ENCODE assay signal across 1 cellular context in the genomic region with DNA sequence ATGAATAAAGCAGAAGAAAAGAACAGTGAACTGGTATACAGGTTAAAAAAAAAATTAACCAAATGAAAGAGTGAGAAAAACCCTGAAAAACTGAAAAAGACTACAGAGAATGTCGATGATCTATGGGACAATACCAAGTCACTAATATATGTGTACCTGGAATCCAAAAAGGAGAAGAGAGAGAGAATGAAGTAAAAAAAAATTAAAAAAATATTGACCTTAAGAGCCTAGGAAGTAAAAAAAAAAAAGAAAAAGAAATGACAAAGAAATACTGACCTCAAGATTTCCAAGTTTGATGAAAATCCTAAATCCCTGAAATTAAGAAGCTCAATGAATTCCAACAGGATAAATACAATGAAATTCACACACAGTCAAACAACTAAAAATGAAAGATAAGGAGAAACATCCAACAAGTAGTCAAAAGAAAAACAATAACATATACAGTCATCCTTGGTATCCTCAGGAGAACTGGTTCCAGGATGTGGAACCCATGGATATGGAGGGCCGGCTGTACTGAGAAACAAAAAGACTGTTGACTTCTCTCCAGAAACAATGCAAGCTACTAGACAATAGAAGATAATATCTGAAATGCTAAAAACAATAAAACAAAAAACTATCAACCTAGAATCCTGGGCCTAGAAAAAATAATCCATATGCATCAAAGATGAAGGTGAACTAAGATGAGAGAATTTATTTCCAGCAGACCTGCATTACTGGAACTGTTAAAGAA.
TF ChIP-seq lines count a peak whose summit lies in the region.

No MANE protein-coding gene starts in this region.

TF ChIP-seq in K562, 482 proteins besides CTCF, POLR2A, EP300 and RAD21 (continued from another document):
- TF ChIP-seq, protein P1, sequence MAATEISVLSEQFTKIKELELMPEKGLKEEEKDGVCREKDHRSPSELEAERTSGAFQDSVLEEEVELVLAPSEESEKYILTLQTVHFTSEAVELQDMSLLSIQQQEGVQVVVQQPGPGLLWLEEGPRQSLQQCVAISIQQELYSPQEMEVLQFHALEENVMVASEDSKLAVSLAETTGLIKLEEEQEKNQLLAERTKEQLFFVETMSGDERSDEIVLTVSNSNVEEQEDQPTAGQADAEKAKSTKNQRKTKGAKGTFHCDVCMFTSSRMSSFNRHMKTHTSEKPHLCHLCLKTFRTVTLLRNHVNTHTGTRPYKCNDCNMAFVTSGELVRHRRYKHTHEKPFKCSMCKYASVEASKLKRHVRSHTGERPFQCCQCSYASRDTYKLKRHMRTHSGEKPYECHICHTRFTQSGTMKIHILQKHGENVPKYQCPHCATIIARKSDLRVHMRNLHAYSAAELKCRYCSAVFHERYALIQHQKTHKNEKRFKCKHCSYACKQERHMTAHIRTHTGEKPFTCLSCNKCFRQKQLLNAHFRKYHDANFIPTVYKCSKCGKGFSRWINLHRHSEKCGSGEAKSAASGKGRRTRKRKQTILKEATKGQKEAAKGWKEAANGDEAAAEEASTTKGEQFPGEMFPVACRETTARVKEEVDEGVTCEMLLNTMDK (IDR thresholded peaks at IDR 0.05; ENCODE audit: borderline replicate concordance, insufficient read depth, low read depth, low read length, poor library complexity, severe bottlenecking): no peak
- TF ChIP-seq TRIM28 (IDR thresholded peaks at IDR 0.05) (peak; percentile 100), XRCC5 (IDR thresholded peaks at IDR 0.05; ENCODE audit: low read depth, low read length) (no peak), CBX3 (IDR thresholded peaks at IDR 0.05; ENCODE audit: borderline replicate concordance in 1 of 2, low read length in 2 of 2) (peak in 1 of 2 experiments; percentile 100; a peak in 2 of 3 replicates), ZNF263 (CRISPR knock-in tag; IDR thresholded peaks at IDR 0.05; ENCODE audit: borderline replicate concordance) (no peak), ZNF75A (CRISPR knock-in tag; IDR thresholded peaks at IDR 0.05) (no peak), KAT8 (IDR thresholded peaks at IDR 0.05; ENCODE audit: low read depth) (no peak), L3MBTL2 (IDR thresholded peaks at IDR 0.05) (no peak), RAD51 (IDR thresholded peaks at IDR 0.05; ENCODE audit: borderline replicate concordance, low read depth) (0 out of 2 replicates have a peak, but pooled peaks have one; percentile 11), HLTF (IDR thresholded peaks at IDR 0.05) (peak; percentile 95), NR1H2 (CRISPR knock-in tag; IDR thresholded peaks at IDR 0.05) (no peak), LARP7 (IDR thresholded peaks at IDR 0.05) (peak; percentile 98), ASH1L (IDR thresholded peaks at IDR 0.05; ENCODE audit: borderline replicate concordance, low read depth, partially characterized antibody) (peak; percentile 62), ZNF143 (CRISPR knock-in tag; IDR thresholded peaks at IDR 0.05) (no peak), ZNF77 (CRISPR knock-in tag; IDR thresholded peaks at IDR 0.05) (no peak), PML (IDR thresholded peaks at IDR 0.05; ENCODE audit: low read length) (0 out of 2 replicates have a peak, but pooled peaks have one; percentile 32), ZNF668 (CRISPR knock-in tag; IDR thresholded peaks at IDR 0.05) (peak; percentile 15; the same call in 1 of the 2 replicates), NR2C2 (CRISPR knock-in tag; IDR thresholded peaks at IDR 0.05) (no peak), NR2C2 (tag; IDR thresholded peaks at IDR 0.05) (0 out of 2 replicates have a peak, but pooled peaks have one; percentile 34), PPARD (CRISPR knock-in tag; IDR thresholded peaks at IDR 0.05) (0 out of 2 replicates have a peak, but pooled peaks have one; percentile 28), TRIM24 (IDR thresholded peaks at IDR 0.05) (peak; percentile 61 to 88; a peak in 3 of 4 replicates), MYBL2 (IDR thresholded peaks at IDR 0.05; ENCODE audit: low read depth) (peak; percentile 7; the same call in 1 of the 2 replicates), MYBL2 (CRISPR knock-in tag; IDR thresholded peaks at IDR 0.05; ENCODE audit: borderline replicate concordance) (no peak), FOXM1 (IDR thresholded peaks at IDR 0.05; ENCODE audit: low read depth) (peak; percentile 23; the same call in 1 of the 2 replicates), FOXM1 (CRISPR knock-in tag; IDR thresholded peaks at IDR 0.05; ENCODE audit: low read depth) (no peak), YBX1 (IDR thresholded peaks at IDR 0.05) (peak; percentile 45; the same call in 1 of the 2 replicates), ARHGAP35 (IDR thresholded peaks at IDR 0.05; ENCODE audit: partially characterized antibody) (peak; percentile 62), NCOA6 (IDR thresholded peaks at IDR 0.05) (no peak), TAL1 (IDR thresholded peaks at IDR 0.05) (peak; percentile 3), ZNF644 (tag; IDR thresholded peaks at IDR 0.05; ENCODE audit: low read depth) (no peak), NELFE (IDR thresholded peaks at IDR 0.05; ENCODE audit: insufficient read depth, insufficient read length) (no peak), KLF10 (CRISPR knock-in tag; IDR thresholded peaks at IDR 0.05) (no peak), SNIP1 (IDR thresholded peaks at IDR 0.05; ENCODE audit: low read depth) (peak; percentile 9; the same call in 1 of the 2 replicates), NFIC (IDR thresholded peaks at IDR 0.05) (peak; percentile 1; the same call in 1 of the 2 replicates)
- TF ChIP-seq, protein P2, sequence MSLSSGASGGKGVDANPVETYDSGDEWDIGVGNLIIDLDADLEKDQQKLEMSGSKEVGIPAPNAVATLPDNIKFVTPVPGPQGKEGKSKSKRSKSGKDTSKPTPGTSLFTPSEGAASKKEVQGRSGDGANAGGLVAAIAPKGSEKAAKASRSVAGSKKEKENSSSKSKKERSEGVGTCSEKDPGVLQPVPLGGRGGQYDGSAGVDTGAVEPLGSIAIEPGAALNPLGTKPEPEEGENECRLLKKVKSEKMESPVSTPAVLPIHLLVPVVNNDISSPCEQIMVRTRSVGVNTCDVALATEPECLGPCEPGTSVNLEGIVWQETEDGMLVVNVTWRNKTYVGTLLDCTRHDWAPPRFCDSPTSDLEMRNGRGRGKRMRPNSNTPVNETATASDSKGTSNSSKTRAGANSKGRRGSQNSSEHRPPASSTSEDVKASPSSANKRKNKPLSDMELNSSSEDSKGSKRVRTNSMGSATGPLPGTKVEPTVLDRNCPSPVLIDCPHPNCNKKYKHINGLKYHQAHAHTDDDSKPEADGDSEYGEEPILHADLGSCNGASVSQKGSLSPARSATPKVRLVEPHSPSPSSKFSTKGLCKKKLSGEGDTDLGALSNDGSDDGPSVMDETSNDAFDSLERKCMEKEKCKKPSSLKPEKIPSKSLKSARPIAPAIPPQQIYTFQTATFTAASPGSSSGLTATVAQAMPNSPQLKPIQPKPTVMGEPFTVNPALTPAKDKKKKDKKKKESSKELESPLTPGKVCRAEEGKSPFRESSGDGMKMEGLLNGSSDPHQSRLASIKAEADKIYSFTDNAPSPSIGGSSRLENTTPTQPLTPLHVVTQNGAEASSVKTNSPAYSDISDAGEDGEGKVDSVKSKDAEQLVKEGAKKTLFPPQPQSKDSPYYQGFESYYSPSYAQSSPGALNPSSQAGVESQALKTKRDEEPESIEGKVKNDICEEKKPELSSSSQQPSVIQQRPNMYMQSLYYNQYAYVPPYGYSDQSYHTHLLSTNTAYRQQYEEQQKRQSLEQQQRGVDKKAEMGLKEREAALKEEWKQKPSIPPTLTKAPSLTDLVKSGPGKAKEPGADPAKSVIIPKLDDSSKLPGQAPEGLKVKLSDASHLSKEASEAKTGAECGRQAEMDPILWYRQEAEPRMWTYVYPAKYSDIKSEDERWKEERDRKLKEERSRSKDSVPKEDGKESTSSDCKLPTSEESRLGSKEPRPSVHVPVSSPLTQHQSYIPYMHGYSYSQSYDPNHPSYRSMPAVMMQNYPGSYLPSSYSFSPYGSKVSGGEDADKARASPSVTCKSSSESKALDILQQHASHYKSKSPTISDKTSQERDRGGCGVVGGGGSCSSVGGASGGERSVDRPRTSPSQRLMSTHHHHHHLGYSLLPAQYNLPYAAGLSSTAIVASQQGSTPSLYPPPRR (CRISPR knock-in tag; IDR thresholded peaks at IDR 0.05; ENCODE audit: borderline replicate concordance): peak; percentile 61
- TF ChIP-seq, protein P3, sequence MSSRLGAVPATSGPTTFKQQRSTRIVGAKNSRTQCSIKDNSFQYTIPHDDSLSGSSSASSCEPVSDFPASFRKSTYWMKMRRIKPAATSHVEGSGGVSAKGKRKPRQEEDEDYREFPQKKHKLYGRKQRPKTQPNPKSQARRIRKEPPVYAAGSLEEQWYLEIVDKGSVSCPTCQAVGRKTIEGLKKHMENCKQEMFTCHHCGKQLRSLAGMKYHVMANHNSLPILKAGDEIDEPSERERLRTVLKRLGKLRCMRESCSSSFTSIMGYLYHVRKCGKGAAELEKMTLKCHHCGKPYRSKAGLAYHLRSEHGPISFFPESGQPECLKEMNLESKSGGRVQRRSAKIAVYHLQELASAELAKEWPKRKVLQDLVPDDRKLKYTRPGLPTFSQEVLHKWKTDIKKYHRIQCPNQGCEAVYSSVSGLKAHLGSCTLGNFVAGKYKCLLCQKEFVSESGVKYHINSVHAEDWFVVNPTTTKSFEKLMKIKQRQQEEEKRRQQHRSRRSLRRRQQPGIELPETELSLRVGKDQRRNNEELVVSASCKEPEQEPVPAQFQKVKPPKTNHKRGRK (tag; IDR thresholded peaks at IDR 0.05): peak; percentile 96
- TF ChIP-seq, protein P4, sequence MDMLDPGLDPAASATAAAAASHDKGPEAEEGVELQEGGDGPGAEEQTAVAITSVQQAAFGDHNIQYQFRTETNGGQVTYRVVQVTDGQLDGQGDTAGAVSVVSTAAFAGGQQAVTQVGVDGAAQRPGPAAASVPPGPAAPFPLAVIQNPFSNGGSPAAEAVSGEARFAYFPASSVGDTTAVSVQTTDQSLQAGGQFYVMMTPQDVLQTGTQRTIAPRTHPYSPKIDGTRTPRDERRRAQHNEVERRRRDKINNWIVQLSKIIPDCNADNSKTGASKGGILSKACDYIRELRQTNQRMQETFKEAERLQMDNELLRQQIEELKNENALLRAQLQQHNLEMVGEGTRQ (CRISPR knock-in tag; IDR thresholded peaks at IDR 0.05): no peak
- TF ChIP-seq, protein P5, sequence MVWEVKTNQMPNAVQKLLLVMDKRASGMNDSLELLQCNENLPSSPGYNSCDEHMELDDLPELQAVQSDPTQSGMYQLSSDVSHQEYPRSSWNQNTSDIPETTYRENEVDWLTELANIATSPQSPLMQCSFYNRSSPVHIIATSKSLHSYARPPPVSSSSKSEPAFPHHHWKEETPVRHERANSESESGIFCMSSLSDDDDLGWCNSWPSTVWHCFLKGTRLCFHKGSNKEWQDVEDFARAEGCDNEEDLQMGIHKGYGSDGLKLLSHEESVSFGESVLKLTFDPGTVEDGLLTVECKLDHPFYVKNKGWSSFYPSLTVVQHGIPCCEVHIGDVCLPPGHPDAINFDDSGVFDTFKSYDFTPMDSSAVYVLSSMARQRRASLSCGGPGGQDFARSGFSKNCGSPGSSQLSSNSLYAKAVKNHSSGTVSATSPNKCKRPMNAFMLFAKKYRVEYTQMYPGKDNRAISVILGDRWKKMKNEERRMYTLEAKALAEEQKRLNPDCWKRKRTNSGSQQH (CRISPR knock-in tag; IDR thresholded peaks at IDR 0.05): peak; percentile 34; the same call in 1 of the 2 replicates
- TF ChIP-seq, protein P6, sequence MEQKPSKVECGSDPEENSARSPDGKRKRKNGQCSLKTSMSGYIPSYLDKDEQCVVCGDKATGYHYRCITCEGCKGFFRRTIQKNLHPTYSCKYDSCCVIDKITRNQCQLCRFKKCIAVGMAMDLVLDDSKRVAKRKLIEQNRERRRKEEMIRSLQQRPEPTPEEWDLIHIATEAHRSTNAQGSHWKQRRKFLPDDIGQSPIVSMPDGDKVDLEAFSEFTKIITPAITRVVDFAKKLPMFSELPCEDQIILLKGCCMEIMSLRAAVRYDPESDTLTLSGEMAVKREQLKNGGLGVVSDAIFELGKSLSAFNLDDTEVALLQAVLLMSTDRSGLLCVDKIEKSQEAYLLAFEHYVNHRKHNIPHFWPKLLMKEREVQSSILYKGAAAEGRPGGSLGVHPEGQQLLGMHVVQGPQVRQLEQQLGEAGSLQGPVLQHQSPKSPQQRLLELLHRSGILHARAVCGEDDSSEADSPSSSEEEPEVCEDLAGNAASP (IDR thresholded peaks at IDR 0.05): no peak
- TF ChIP-seq, protein P7, sequence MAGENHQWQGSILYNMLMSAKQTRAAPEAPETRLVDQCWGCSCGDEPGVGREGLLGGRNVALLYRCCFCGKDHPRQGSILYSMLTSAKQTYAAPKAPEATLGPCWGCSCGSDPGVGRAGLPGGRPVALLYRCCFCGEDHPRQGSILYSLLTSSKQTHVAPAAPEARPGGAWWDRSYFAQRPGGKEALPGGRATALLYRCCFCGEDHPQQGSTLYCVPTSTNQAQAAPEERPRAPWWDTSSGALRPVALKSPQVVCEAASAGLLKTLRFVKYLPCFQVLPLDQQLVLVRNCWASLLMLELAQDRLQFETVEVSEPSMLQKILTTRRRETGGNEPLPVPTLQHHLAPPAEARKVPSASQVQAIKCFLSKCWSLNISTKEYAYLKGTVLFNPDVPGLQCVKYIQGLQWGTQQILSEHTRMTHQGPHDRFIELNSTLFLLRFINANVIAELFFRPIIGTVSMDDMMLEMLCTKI (IDR thresholded peaks at IDR 0.05; ENCODE audit: partially characterized antibody): no peak
- TF ChIP-seq, protein P8, sequence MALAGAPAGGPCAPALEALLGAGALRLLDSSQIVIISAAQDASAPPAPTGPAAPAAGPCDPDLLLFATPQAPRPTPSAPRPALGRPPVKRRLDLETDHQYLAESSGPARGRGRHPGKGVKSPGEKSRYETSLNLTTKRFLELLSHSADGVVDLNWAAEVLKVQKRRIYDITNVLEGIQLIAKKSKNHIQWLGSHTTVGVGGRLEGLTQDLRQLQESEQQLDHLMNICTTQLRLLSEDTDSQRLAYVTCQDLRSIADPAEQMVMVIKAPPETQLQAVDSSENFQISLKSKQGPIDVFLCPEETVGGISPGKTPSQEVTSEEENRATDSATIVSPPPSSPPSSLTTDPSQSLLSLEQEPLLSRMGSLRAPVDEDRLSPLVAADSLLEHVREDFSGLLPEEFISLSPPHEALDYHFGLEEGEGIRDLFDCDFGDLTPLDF (CRISPR knock-in tag; IDR thresholded peaks at IDR 0.05): no peak
